1 cellular context compared by ENCODE assay signal in genomic region chr7:115676707-115677106, GRCh38.
TF ChIP-seq lines count a peak whose summit lies in the region.

No MANE protein-coding gene starts in this region.

TF ChIP-seq in HCT116, 20 proteins besides CTCF, POLR2A, EP300 and RAD21 (continued from another document):
- TF ChIP-seq ZBTB33 (IDR thresholded peaks at IDR 0.05; ENCODE audit: extremely low read depth, insufficient replicate concordance, low read length) (no peak), POLR2AphosphoS5 (IDR thresholded peaks at IDR 0.05; ENCODE audit: low read depth, low read length) (no peak), SIN3A (IDR thresholded peaks at IDR 0.05; ENCODE audit: low read depth) (no peak), ZFX (IDR thresholded peaks at IDR 0.05) (no peak), ATF3 (IDR thresholded peaks at IDR 0.05) (no peak), FOSL1 (IDR thresholded peaks at IDR 0.05; ENCODE audit: low read depth) (no peak), ELF1 (IDR thresholded peaks at IDR 0.05; ENCODE audit: borderline replicate concordance, low read depth) (no peak), SRF (IDR thresholded peaks at IDR 0.05; ENCODE audit: low read depth) (no peak), ZNF274 (IDR thresholded peaks at IDR 0.05; ENCODE audit: low read depth, low read length) (no peak), SP1 (IDR thresholded peaks at IDR 0.05; ENCODE audit: low read depth) (no peak)
